Comparison of ENCODE assay signal across 1 cellular context in the genomic region with DNA sequence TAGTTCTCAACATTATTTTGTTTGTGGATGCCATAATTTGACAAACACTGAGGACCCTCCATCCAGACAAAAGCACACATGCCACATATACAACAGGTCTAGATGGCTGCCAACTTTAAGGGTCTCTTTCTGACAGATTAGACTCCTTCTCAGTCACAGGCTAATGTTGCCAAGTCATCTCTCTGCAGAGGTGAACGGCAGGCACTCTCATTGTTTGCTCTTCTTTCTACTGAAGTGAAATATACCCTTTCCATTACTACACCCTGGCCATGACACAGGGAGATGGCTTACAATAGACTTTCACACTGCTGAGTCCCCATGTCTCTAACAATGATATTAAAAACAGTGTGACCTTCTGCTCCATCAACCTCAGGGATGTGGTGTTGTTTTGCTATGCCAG.
TF ChIP-seq lines count a peak whose summit lies in the region.

No MANE protein-coding gene starts in this region.

TF ChIP-seq in H1, 55 proteins besides CTCF, POLR2A, EP300 and RAD21:
- TF ChIP-seq KDM4A (IDR thresholded peaks at IDR 0.05; ENCODE audit: low read depth, low read length, severe bottlenecking): no peak
- TF ChIP-seq, protein P1, sequence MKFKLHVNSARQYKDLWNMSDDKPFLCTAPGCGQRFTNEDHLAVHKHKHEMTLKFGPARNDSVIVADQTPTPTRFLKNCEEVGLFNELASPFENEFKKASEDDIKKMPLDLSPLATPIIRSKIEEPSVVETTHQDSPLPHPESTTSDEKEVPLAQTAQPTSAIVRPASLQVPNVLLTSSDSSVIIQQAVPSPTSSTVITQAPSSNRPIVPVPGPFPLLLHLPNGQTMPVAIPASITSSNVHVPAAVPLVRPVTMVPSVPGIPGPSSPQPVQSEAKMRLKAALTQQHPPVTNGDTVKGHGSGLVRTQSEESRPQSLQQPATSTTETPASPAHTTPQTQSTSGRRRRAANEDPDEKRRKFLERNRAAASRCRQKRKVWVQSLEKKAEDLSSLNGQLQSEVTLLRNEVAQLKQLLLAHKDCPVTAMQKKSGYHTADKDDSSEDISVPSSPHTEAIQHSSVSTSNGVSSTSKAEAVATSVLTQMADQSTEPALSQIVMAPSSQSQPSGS (IDR thresholded peaks at IDR 0.05; ENCODE audit: low read length): no peak
- no peak for TF ChIP-seq RXRA (IDR thresholded peaks at IDR 0.05; ENCODE audit: insufficient read depth, low read depth, low read length)
- TF ChIP-seq, protein P2, sequence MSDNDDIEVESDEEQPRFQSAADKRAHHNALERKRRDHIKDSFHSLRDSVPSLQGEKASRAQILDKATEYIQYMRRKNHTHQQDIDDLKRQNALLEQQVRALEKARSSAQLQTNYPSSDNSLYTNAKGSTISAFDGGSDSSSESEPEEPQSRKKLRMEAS (IDR thresholded peaks at IDR 0.05): no peak
- TF ChIP-seq EGR1 (IDR thresholded peaks at IDR 0.05; ENCODE audit: borderline replicate concordance, low read depth, low read length): no peak
- no peak for TF ChIP-seq PHF8 (conservative IDR thresholded peaks at IDR 0.05; ENCODE audit: low read depth, low read length)
- TF ChIP-seq, protein P3, sequence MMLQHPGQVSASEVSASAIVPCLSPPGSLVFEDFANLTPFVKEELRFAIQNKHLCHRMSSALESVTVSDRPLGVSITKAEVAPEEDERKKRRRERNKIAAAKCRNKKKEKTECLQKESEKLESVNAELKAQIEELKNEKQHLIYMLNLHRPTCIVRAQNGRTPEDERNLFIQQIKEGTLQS (IDR thresholded peaks at IDR 0.05; ENCODE audit: insufficient read depth, low read depth, low read length): no peak
- no peak for TF ChIP-seq TBP (IDR thresholded peaks at IDR 0.05; ENCODE audit: low read depth, low read length)
- TF ChIP-seq POLR2AphosphoS5 (IDR thresholded peaks at IDR 0.05; ENCODE audit: low read depth, low read length): no peak
- no peak for TF ChIP-seq KDM1A (IDR thresholded peaks at IDR 0.05; ENCODE audit: borderline replicate concordance, low read length)
- TF ChIP-seq, protein P4, sequence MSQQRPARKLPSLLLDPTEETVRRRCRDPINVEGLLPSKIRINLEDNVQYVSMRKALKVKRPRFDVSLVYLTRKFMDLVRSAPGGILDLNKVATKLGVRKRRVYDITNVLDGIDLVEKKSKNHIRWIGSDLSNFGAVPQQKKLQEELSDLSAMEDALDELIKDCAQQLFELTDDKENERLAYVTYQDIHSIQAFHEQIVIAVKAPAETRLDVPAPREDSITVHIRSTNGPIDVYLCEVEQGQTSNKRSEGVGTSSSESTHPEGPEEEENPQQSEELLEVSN (IDR thresholded peaks at IDR 0.05): no peak
- no peak for TF ChIP-seq HDAC6 (IDR thresholded peaks at IDR 0.05; ENCODE audit: low read depth, low read length)
- no peak for TF ChIP-seq CHD1 (IDR thresholded peaks at IDR 0.05; ENCODE audit: low read depth, low read length)
- no peak for TF ChIP-seq MAFK (IDR thresholded peaks at IDR 0.05; ENCODE audit: low read depth, low read length)
- TF ChIP-seq, protein P5, sequence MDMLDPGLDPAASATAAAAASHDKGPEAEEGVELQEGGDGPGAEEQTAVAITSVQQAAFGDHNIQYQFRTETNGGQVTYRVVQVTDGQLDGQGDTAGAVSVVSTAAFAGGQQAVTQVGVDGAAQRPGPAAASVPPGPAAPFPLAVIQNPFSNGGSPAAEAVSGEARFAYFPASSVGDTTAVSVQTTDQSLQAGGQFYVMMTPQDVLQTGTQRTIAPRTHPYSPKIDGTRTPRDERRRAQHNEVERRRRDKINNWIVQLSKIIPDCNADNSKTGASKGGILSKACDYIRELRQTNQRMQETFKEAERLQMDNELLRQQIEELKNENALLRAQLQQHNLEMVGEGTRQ (IDR thresholded peaks at IDR 0.05; ENCODE audit: low read length): no peak
- no peak for TF ChIP-seq CBX5 (IDR thresholded peaks at IDR 0.05; ENCODE audit: low read depth, low read length)
- no peak for TF ChIP-seq RNF2 (IDR thresholded peaks at IDR 0.05; ENCODE audit: borderline replicate concordance, low read depth, low read length, missing control alignments, poor library complexity, severe bottlenecking)
- no peak for TF ChIP-seq GTF2F1 (IDR thresholded peaks at IDR 0.05; ENCODE audit: borderline replicate concordance, low read depth, low read length)
- TF ChIP-seq, protein P6, sequence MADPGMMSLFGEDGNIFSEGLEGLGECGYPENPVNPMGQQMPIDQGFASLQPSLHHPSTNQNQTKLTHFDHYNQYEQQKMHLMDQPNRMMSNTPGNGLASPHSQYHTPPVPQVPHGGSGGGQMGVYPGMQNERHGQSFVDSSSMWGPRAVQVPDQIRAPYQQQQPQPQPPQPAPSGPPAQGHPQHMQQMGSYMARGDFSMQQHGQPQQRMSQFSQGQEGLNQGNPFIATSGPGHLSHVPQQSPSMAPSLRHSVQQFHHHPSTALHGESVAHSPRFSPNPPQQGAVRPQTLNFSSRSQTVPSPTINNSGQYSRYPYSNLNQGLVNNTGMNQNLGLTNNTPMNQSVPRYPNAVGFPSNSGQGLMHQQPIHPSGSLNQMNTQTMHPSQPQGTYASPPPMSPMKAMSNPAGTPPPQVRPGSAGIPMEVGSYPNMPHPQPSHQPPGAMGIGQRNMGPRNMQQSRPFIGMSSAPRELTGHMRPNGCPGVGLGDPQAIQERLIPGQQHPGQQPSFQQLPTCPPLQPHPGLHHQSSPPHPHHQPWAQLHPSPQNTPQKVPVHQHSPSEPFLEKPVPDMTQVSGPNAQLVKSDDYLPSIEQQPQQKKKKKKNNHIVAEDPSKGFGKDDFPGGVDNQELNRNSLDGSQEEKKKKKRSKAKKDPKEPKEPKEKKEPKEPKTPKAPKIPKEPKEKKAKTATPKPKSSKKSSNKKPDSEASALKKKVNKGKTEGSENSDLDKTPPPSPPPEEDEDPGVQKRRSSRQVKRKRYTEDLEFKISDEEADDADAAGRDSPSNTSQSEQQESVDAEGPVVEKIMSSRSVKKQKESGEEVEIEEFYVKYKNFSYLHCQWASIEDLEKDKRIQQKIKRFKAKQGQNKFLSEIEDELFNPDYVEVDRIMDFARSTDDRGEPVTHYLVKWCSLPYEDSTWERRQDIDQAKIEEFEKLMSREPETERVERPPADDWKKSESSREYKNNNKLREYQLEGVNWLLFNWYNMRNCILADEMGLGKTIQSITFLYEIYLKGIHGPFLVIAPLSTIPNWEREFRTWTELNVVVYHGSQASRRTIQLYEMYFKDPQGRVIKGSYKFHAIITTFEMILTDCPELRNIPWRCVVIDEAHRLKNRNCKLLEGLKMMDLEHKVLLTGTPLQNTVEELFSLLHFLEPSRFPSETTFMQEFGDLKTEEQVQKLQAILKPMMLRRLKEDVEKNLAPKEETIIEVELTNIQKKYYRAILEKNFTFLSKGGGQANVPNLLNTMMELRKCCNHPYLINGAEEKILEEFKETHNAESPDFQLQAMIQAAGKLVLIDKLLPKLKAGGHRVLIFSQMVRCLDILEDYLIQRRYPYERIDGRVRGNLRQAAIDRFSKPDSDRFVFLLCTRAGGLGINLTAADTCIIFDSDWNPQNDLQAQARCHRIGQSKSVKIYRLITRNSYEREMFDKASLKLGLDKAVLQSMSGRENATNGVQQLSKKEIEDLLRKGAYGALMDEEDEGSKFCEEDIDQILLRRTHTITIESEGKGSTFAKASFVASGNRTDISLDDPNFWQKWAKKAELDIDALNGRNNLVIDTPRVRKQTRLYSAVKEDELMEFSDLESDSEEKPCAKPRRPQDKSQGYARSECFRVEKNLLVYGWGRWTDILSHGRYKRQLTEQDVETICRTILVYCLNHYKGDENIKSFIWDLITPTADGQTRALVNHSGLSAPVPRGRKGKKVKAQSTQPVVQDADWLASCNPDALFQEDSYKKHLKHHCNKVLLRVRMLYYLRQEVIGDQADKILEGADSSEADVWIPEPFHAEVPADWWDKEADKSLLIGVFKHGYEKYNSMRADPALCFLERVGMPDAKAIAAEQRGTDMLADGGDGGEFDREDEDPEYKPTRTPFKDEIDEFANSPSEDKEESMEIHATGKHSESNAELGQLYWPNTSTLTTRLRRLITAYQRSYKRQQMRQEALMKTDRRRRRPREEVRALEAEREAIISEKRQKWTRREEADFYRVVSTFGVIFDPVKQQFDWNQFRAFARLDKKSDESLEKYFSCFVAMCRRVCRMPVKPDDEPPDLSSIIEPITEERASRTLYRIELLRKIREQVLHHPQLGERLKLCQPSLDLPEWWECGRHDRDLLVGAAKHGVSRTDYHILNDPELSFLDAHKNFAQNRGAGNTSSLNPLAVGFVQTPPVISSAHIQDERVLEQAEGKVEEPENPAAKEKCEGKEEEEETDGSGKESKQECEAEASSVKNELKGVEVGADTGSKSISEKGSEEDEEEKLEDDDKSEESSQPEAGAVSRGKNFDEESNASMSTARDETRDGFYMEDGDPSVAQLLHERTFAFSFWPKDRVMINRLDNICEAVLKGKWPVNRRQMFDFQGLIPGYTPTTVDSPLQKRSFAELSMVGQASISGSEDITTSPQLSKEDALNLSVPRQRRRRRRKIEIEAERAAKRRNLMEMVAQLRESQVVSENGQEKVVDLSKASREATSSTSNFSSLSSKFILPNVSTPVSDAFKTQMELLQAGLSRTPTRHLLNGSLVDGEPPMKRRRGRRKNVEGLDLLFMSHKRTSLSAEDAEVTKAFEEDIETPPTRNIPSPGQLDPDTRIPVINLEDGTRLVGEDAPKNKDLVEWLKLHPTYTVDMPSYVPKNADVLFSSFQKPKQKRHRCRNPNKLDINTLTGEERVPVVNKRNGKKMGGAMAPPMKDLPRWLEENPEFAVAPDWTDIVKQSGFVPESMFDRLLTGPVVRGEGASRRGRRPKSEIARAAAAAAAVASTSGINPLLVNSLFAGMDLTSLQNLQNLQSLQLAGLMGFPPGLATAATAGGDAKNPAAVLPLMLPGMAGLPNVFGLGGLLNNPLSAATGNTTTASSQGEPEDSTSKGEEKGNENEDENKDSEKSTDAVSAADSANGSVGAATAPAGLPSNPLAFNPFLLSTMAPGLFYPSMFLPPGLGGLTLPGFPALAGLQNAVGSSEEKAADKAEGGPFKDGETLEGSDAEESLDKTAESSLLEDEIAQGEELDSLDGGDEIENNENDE (IDR thresholded peaks at IDR 0.05; ENCODE audit: insufficient replicate concordance, low read length): no peak
